Comparison of ENCODE assay signal across 23 cellular contexts in the genomic region with DNA sequence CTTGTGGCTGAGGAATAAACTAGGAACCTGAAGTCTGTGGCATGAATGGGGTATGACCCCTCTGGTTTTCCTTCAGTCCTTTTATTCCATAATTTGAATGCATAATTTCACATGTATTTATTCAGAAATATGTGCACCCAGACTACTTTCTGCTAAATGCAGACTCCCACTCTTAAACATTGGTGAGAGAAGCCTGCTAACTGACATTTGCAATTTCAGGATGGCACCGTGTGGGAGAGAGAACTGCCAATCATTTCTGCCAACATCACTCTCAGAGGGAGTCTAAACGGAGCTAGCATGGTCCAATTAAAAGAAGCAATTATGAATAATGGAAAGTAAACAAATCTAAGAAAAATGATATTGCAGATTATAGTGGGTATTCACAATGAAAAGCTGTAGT.
"Had no signal": no experiment of that assay in that cellular context is flagged by ENCODE, and none has a peak within 500 bp of the region (broad histone marks: within the 10 kb centered on the region; RNA-seq: fewer than 3 reads in every experiment).

No MANE protein-coding gene starts in this region.

- ATAC-seq: activated CD4-positive, alpha-beta T cell treated with anti-CD3 and anti-CD28 coated beads for 36 hours; activated T-helper 17 cell treated with anti-CD3 and anti-CD28 coated beads, Interleukin-2, amount 50 U/mL, for 72 hours; left lung; natural killer cell; stimulated activated naive CD8-positive, alpha-beta T cell treated with anti-CD3 and anti-CD28 coated beads, Interleukin-15, Interleukin-2, amounts not matched to agents 100 U/mL and 50 U/mL, for 24 hours had no signal

- H3K9me3 ChIP-seq: left lung, prostate gland, right atrium auricular region, transverse colon, uterus had no signal

- H3K36me3 ChIP-seq: left lung, prostate gland, right atrium auricular region, transverse colon, uterus had no signal

- DNase-seq: activated B cell treated with CpG ODN at 0.5 μM for 24 hours; activated CD4-positive, alpha-beta T cell treated with anti-CD3 and anti-CD28 coated beads for 36 hours; activated CD4-positive, alpha-beta T cell treated with anti-CD3 and anti-CD28 coated beads, Interleukin-2, amount 50 U/mL, for 4 hours; activated CD8-positive, alpha-beta memory T cell treated with anti-CD3 and anti-CD28 coated beads for 24 hours; activated CD8-positive, alpha-beta memory T cell treated with anti-CD3 and anti-CD28 coated beads, Interleukin-2, amount 50 U/mL, for 4 hours; activated naive CD4-positive, alpha-beta T cell; activated naive CD8-positive, alpha-beta T cell treated with anti-CD3 and anti-CD28 coated beads for 36 hours; activated T-cell treated with anti-CD3 and anti-CD28 coated beads, Interleukin-2, amount 50 U/mL, for 24 hours; effector CD8-positive, alpha-beta T cell; erythroblast; foreskin fibroblast; immature natural killer cell; left lung; natural killer cell; stimulated activated CD4-positive, alpha-beta T cell treated with anti-CD3 and anti-CD28 coated beads, Interleukin-4, amount 100 ng/mL, for 4 hours; stimulated activated naive CD8-positive, alpha-beta T cell treated with anti-CD3 and anti-CD28 coated beads, Interleukin-15, Interleukin-2, amounts not matched to agents 100 U/mL and 50 U/mL, for 24 hours; T1000; transverse colon; uterus had no signal

- H3K27me3 ChIP-seq: left lung, right atrium auricular region, transverse colon, uterus had no signal

- H3K27ac ChIP-seq: left lung, prostate gland, right atrium auricular region, transverse colon, uterus had no signal

- H3K4me3 ChIP-seq: left lung, lung, prostate gland, right atrium auricular region, transverse colon, uterus had no signal

- H3K4me1 ChIP-seq: left lung, prostate gland, right atrium auricular region, transverse colon, uterus had no signal
